In the genomic region with DNA sequence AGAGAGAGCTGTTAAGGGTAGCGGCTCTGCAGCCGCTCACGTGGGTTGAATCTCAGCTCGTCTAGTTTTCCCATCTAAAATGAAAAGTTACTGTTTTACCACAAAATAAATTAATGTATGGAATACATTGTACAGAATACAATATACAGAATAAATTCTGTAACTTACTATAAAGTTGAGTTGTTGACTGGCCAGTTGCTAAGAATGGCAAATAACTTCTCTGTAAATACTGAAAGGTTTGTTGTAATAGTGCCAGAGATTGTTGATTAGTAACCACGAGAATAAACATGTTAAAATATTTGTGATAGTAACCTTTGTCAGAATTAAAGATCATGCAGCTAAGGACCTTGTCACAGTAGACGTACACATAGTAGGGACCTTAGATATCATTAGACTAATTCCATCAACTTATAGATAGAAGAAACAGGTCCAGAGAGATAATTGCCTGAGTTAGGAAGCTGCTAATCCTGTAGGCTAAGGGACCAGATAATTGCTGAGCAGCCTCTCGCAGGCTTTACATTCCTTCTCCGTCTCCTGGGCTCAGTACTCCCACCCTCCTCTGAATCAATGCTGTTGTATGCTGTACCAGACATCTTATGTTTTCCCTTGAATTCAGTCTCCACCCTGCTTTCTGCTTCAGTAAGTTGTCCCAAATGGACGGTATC, we compare ENCODE assay signal across 8 cellular contexts. TPM values are rescaled to one million over a fixed set of nuclear protein-coding genes. Genes with fewer than 3 reads are reported as not detected.
A peak's percentile ranks its signal among the peaks of the same experiment; 100 is the strongest.
DNase-seq lines count a peak whose midpoint lies in the region; ATAC-seq and TF ChIP-seq lines count a peak whose summit lies in the region.

No MANE protein-coding gene starts in this region.

- POLR2A ChIA-PET in WTC11 (lab: Charles Lee): interaction anchor here (1.4 kb wide), 2 partner anchors 11 to 26 kb away, joined by 3 to 5 read pairs; a partner anchor contains a TSS

- H3K36me3 ChIP-seq in iPS-18a (ENCODE audit: control insufficient read depth, low read depth, low read length) (no peaks in the 10 kb centered on the region), subcutaneous abdominal adipose tissue (ENCODE audit: control insufficient read depth in 5 of 5, insufficient read depth in 5 of 5, low read length in 5 of 5) (no peaks in the 10 kb centered on the region)

- H3K9ac ChIP-seq in iPS-18a (ENCODE audit: low read length) (peak overlapping the region; percentile 65), subcutaneous abdominal adipose tissue (ENCODE audit: low read length in 5 of 5) (peak overlapping the region in 1 of 5 donors; percentile 32)

- CTCF ChIA-PET in WTC11 (lab: Charles Lee): interaction anchor here (0.6 to 4.0 kb wide), 7 partner anchors 13 to 323 kb away, joined by 3 to 49 read pairs (median 8); a partner anchor contains a TSS

- H3K27me3 ChIP-seq in iPS-18a (ENCODE audit: control insufficient read depth, insufficient read depth, low read length): no peaks in the 10 kb centered on the region
- H3K27me3 ChIP-seq in subcutaneous abdominal adipose tissue (ENCODE audit: control insufficient read depth in 5 of 5, insufficient read depth in 4 of 5, low read length in 5 of 5): peaks cover 0 to 4% (median 0%) of the 10 kb centered on the region in 5 donors

- H3K27me3 Mint-ChIP-seq in T-helper 1 cell treated with Interleukin-12 subunit alpha and Interleukin-12 subunit beta and Interleukin-4 antibody, amounts not matched to agents 30 μg/mL and 1 μg/mL, for 36 hours (ENCODE audit: low read depth): no peaks in the 10 kb centered on the region
- no peaks in the 10 kb centered on the region for H3K27me3 Mint-ChIP-seq in WTC11 (ENCODE audit: low read depth)

- no peak for ATAC-seq in WTC11

- H3K4me1 Mint-ChIP-seq in T-helper 1 cell treated with Interleukin-12 subunit alpha and Interleukin-12 subunit beta and Interleukin-4 antibody, amounts not matched to agents 30 μg/mL and 1 μg/mL, for 36 hours (ENCODE audit: low read depth): peaks cover 39% of the 10 kb centered on the region
- H3K4me1 Mint-ChIP-seq in WTC11: peaks cover 37% of the 10 kb centered on the region

- H3K4me1 ChIP-seq in iPS-18a (ENCODE audit: control insufficient read depth, low read depth, low read length): peaks cover 19% of the 10 kb centered on the region
- peaks cover 8 to 48% (median 42%) of the 10 kb centered on the region in 5 donors for H3K4me1 ChIP-seq in subcutaneous abdominal adipose tissue (ENCODE audit: control insufficient read depth in 5 of 5, insufficient read depth in 5 of 5, low read length in 5 of 5)

- no peaks in the 10 kb centered on the region for H3K9me3 Mint-ChIP-seq in T-helper 1 cell treated with Interleukin-12 subunit alpha and Interleukin-12 subunit beta and Interleukin-4 antibody, amounts not matched to agents 30 μg/mL and 1 μg/mL, for 36 hours
- H3K9me3 Mint-ChIP-seq in WTC11: no peaks in the 10 kb centered on the region

- H3K4me3 Mint-ChIP-seq in T-helper 1 cell treated with Interleukin-12 subunit alpha and Interleukin-12 subunit beta and Interleukin-4 antibody, amounts not matched to agents 30 μg/mL and 1 μg/mL, for 36 hours: peak overlapping the region; percentile 97
- H3K4me3 Mint-ChIP-seq in WTC11: peak overlapping the region; percentile 74

- H3K4me3 ChIP-seq in iPS-18a (ENCODE audit: low read length): peak overlapping the region; percentile 93
- peak overlapping the region in 4 of 5 donors; percentile 52 to 86 (median 72) for H3K4me3 ChIP-seq in subcutaneous abdominal adipose tissue (ENCODE audit: low read depth in 1 of 5, low read length in 5 of 5)

- DNase-seq in T-helper 1 cell: no peak
- DNase-seq in WTC11 (ENCODE audit: low spot score): no peak
- DNase-seq in ureter (ENCODE audit: low spot score): no peak
- DNase-seq in hippocampal formation (lab: John Stamatoyannopoulos, UW): no peak
- no peak for DNase-seq in GDM1 (lab: John Stamatoyannopoulos, UW)

- H3K27ac Mint-ChIP-seq in T-helper 1 cell treated with Interleukin-12 subunit alpha and Interleukin-12 subunit beta and Interleukin-4 antibody, amounts not matched to agents 30 μg/mL and 1 μg/mL, for 36 hours: peak overlapping the region; percentile 58
- H3K27ac Mint-ChIP-seq in WTC11: peak overlapping the region; percentile 83

- H3K9me3 ChIP-seq in iPS-18a (ENCODE audit: control insufficient read depth, low read depth, low read length) (no peaks in the 10 kb centered on the region), subcutaneous abdominal adipose tissue (ENCODE audit: control insufficient read depth in 5 of 5, low read length in 5 of 5) (no peaks in the 10 kb centered on the region)

- H3K36me3 Mint-ChIP-seq in T-helper 1 cell treated with Interleukin-12 subunit alpha and Interleukin-12 subunit beta and Interleukin-4 antibody, amounts not matched to agents 30 μg/mL and 1 μg/mL, for 36 hours (ENCODE audit: low read depth): peaks cover 8% of the 10 kb centered on the region
- H3K36me3 Mint-ChIP-seq in WTC11: peaks cover 3% of the 10 kb centered on the region; the same call in 1 of the 2 replicates

- TF ChIP-seq CTCF in WTC11 (IDR thresholded peaks at IDR 0.05): no peak

- H3K27ac ChIP-seq in iPS-18a (ENCODE audit: low read length): no peak overlapping the region
- H3K27ac ChIP-seq in subcutaneous abdominal adipose tissue (ENCODE audit: low read depth, low read length): peak overlapping the region; percentile 100

TF ChIP-seq in WTC11, 78 proteins besides CTCF, POLR2A, EP300 and RAD21 (continues in another document):
- no peak for TF ChIP-seq ZNF423 (CRISPR knock-in tag; IDR thresholded peaks at IDR 0.05)
- TF ChIP-seq JAZF1 (CRISPR knock-in tag; IDR thresholded peaks at IDR 0.05): no peak
- TF ChIP-seq, protein P1, sequence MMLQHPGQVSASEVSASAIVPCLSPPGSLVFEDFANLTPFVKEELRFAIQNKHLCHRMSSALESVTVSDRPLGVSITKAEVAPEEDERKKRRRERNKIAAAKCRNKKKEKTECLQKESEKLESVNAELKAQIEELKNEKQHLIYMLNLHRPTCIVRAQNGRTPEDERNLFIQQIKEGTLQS (CRISPR knock-in tag; conservative IDR thresholded peaks at IDR 0.05): no peak
- TF ChIP-seq, protein P2, sequence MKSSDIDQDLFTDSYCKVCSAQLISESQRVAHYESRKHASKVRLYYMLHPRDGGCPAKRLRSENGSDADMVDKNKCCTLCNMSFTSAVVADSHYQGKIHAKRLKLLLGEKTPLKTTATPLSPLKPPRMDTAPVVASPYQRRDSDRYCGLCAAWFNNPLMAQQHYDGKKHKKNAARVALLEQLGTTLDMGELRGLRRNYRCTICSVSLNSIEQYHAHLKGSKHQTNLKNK (CRISPR knock-in tag; IDR thresholded peaks at IDR 0.05): no peak
- TF ChIP-seq ZNF396 (CRISPR knock-in tag; IDR thresholded peaks at IDR 0.05; ENCODE audit: borderline replicate concordance): no peak
- TF ChIP-seq, protein P3, sequence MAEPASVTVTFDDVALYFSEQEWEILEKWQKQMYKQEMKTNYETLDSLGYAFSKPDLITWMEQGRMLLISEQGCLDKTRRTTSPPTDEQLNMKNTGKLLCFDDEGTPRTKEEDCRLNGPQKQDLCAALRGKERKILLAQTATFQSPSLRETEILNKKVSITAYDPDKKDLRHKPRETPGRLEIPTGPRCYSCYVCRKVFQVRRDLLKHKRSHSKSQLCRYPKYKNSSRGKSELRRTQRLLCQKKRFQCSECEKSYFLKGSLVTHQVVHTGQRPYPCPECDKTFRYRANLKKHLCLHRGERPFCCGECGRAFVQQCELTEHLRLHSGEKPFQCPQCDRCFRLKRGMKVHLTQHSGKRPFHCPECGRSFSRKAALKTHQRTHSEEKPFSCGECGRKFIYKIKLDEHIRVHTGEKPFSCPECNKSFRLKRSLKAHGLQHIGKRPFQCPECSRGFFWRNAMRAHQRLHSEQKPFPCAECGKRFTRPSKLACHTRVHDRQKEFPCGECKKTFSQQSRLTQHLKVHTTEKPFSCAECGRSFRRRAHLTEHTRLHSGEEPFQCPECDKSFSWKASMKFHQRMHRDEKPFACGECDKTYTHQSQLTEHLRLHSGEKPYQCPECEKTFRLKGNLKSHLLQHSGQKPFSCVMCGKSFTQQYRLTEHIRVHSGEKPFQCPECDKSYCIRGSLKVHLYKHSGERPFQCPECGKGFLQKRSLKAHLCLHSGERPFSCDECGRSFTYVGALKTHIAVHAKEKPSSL (CRISPR knock-in tag; conservative IDR thresholded peaks at IDR 0.05): no peak
- TF ChIP-seq ZNF671 (CRISPR knock-in tag; IDR thresholded peaks at IDR 0.05): no peak
- TF ChIP-seq, protein P4, sequence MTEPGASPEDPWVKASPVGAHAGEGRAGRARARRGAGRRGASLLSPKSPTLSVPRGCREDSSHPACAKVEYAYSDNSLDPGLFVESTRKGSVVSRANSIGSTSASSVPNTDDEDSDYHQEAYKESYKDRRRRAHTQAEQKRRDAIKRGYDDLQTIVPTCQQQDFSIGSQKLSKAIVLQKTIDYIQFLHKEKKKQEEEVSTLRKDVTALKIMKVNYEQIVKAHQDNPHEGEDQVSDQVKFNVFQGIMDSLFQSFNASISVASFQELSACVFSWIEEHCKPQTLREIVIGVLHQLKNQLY (CRISPR knock-in tag; IDR thresholded peaks at IDR 0.05): no peak
- no peak for TF ChIP-seq ATF1 (CRISPR knock-in tag; IDR thresholded peaks at IDR 0.05)
- no peak for TF ChIP-seq NFE2L1 (CRISPR knock-in tag; IDR thresholded peaks at IDR 0.05)
- TF ChIP-seq CREB1 (CRISPR knock-in tag; IDR thresholded peaks at IDR 0.05): no peak
- TF ChIP-seq, protein P5, sequence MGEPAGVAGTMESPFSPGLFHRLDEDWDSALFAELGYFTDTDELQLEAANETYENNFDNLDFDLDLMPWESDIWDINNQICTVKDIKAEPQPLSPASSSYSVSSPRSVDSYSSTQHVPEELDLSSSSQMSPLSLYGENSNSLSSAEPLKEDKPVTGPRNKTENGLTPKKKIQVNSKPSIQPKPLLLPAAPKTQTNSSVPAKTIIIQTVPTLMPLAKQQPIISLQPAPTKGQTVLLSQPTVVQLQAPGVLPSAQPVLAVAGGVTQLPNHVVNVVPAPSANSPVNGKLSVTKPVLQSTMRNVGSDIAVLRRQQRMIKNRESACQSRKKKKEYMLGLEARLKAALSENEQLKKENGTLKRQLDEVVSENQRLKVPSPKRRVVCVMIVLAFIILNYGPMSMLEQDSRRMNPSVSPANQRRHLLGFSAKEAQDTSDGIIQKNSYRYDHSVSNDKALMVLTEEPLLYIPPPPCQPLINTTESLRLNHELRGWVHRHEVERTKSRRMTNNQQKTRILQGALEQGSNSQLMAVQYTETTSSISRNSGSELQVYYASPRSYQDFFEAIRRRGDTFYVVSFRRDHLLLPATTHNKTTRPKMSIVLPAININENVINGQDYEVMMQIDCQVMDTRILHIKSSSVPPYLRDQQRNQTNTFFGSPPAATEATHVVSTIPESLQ (CRISPR knock-in tag; IDR thresholded peaks at IDR 0.05): no peak

RNA-seq across cellular contexts. Expression of a gene that starts 0.6 kb away (rescaled TPM):
- total RNA-seq in WTC11 (2021) (31.2 to 33.3 TPM (median 31.3 TPM) in 3 replicates), ureter (12.3 TPM)

RNA-seq across cellular contexts. Expression of a gene that starts 4.9 kb away (rescaled TPM):
- total RNA-seq in WTC11 (2021): 25.6 to 36.5 TPM (median 26.2 TPM) in 3 replicates
- total RNA-seq in ureter: 31.5 TPM

RNA-seq across cellular contexts. Expression of a gene that starts 18.5 kb away (rescaled TPM):
- total RNA-seq in WTC11 (2021) (27.3 to 32.2 TPM (median 30.6 TPM) in 3 replicates), ureter (31.5 TPM)

RNA-seq across cellular contexts. Expression of a gene that starts 25.7 kb away (rescaled TPM):
- 95.9 to 100 TPM (median 97.9 TPM) in 3 replicates for total RNA-seq in WTC11 (2021)
- 41.1 TPM for total RNA-seq in ureter

RNA-seq across cellular contexts. Expression of a gene that starts 28.8 kb away (rescaled TPM):
- total RNA-seq in WTC11 (2021) (1,503 to 1,570 TPM (median 1,542 TPM) in 3 replicates), ureter (357 TPM)
